8 cellular contexts compared by ENCODE assay signal in genomic region chr3:152302521-152303021, GRCh38. TPM values are rescaled to one million over a fixed set of nuclear protein-coding genes. Genes with fewer than 3 reads are reported as not detected.
A peak's percentile ranks its signal among the peaks of the same experiment; 100 is the strongest.
DNase-seq lines count a peak whose midpoint lies in the region; ATAC-seq and TF ChIP-seq lines count a peak whose summit lies in the region.

No MANE protein-coding gene starts in this region.

- intact Hi-C loops in sigmoid colon (cut with DNase I): no loop called here

- TF ChIP-seq POLR2A in sigmoid colon (IDR thresholded peaks at IDR 0.05): no peak

- no peaks in the 10 kb centered on the region for H3K27me3 ChIP-seq in sigmoid colon

- 46 to 70% methylated on average over 4 of the region's 4 CpGs for WGBS in sigmoid colon, 2 donors

- peaks cover 0 to 7% (median 0%) of the 10 kb centered on the region in 4 donors for H3K36me3 ChIP-seq in sigmoid colon

- no peak for TF ChIP-seq EP300 in sigmoid colon (IDR thresholded peaks at IDR 0.05)

- ATAC-seq in GM18868 (IDR thresholded peaks at IDR 0.05; ENCODE audit: unreplicated experiment) (peak; percentile 82), HG03060 (IDR thresholded peaks at IDR 0.05; ENCODE audit: low read depth, unreplicated experiment) (peak; percentile 65)

- peak overlapping the region; percentile 82 to 90 (median 84) for H3K27ac ChIP-seq in sigmoid colon

- DNase-seq in A172 (ENCODE audit: low spot score) (peak; percentile 27), SIG-M5 treated with dmso at 0.1 percent for 504 hours (lab: John Stamatoyannopoulos, UW; ENCODE audit: unreplicated experiment) (peak; percentile 88), fibroblast of the aortic adventitia (ENCODE audit: low read depth) (peak; percentile 93), sigmoid colon (peak; percentile 85), occipital lobe (lab: John Stamatoyannopoulos, UW) (no peak)
- no peak for DNase-seq in stimulated activated CD4-positive, alpha-beta T cell treated with anti-CD3 and anti-CD28 coated beads, Interleukin-4, amount 100 ng/mL, for 1 hour

- peak overlapping the region; percentile 32 for H3K4me3 ChIP-seq in fibroblast of the aortic adventitia (ENCODE audit: low read depth, low read length)
- peak overlapping the region; percentile 28 to 49 (median 43) for H3K4me3 ChIP-seq in sigmoid colon

- TF ChIP-seq CTCF in fibroblast of the aortic adventitia (IDR thresholded peaks at IDR 0.05; ENCODE audit: insufficient read depth, low read length) (no peak), sigmoid colon (IDR thresholded peaks at IDR 0.05) (no peak)

- peaks cover 0 to 98% (median 76%) of the 10 kb centered on the region in 4 donors for H3K4me1 ChIP-seq in sigmoid colon

- H3K9me3 ChIP-seq in sigmoid colon: no peaks in the 10 kb centered on the region

RNA-seq across cellular contexts. Expression of gene MBNL1, which starts 33.8 kb away (rescaled TPM):
- total RNA-seq in A172 (2014; rRNA removed; shearing (Covaris generic)): 137 and 161 TPM in 2 replicates
- total RNA-seq in fibroblast of the aortic adventitia (ENCODE audit: low replicate concordance) (105 and 465 TPM in 2 replicates), sigmoid colon (100 to 1,000 TPM; 602 to 898 (median 756) TPM), occipital lobe (68.5 TPM)
- 10 to 100 TPM; 60.5 to 74.7 (median 67.3) TPM for polyA plus RNA-seq in sigmoid colon

Comparison
In these comparisons a context has a peak if more than half of its experiments do, and no peak if none do; other contexts are left out.
1. DNase-seq: peak in A172 (single experiment), SIG-M5 treated with dmso at 0.1 percent for 504 hours (single experiment), fibroblast of the aortic adventitia (single experiment) and sigmoid colon (single experiment); none in occipital lobe (single experiment) and stimulated activated CD4-positive, alpha-beta T cell treated with anti-CD3 and anti-CD28 coated beads, Interleukin-4, amount 100 ng/mL, for 1 hour (single experiment).